1 cellular context compared by ENCODE assay signal in the genomic region with DNA sequence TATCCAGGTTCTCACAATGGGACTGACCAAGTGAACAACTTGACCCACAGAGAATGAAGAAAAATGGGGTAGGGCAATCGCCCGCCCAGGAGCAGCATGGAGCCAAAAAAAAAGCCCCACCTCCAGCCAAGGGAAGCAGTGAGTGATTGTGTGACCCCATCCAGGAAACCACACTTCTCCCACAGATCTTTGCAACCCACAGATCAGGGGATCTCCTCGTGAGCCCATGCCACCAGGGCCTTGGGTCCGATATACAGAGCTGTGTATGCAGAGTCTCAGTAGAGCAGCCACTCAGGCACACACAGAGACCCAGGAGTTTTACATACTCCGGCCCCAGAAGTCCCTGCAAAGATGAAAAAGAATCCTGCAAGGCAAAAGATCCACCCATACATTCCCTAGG.
TF ChIP-seq lines count a peak whose summit lies in the region.

No MANE protein-coding gene starts in this region.

TF ChIP-seq in GM23338, 12 proteins besides CTCF, POLR2A, EP300 and RAD21 (continued from another document):
- TF ChIP-seq, protein P1, sequence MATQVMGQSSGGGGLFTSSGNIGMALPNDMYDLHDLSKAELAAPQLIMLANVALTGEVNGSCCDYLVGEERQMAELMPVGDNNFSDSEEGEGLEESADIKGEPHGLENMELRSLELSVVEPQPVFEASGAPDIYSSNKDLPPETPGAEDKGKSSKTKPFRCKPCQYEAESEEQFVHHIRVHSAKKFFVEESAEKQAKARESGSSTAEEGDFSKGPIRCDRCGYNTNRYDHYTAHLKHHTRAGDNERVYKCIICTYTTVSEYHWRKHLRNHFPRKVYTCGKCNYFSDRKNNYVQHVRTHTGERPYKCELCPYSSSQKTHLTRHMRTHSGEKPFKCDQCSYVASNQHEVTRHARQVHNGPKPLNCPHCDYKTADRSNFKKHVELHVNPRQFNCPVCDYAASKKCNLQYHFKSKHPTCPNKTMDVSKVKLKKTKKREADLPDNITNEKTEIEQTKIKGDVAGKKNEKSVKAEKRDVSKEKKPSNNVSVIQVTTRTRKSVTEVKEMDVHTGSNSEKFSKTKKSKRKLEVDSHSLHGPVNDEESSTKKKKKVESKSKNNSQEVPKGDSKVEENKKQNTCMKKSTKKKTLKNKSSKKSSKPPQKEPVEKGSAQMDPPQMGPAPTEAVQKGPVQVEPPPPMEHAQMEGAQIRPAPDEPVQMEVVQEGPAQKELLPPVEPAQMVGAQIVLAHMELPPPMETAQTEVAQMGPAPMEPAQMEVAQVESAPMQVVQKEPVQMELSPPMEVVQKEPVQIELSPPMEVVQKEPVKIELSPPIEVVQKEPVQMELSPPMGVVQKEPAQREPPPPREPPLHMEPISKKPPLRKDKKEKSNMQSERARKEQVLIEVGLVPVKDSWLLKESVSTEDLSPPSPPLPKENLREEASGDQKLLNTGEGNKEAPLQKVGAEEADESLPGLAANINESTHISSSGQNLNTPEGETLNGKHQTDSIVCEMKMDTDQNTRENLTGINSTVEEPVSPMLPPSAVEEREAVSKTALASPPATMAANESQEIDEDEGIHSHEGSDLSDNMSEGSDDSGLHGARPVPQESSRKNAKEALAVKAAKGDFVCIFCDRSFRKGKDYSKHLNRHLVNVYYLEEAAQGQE (IDR thresholded peaks at IDR 0.05; ENCODE audit: unreplicated experiment): no peak
- no peak for TF ChIP-seq CREB1 (CRISPR knock-in tag; IDR thresholded peaks at IDR 0.05; ENCODE audit: low read depth)
